In the genomic region with DNA sequence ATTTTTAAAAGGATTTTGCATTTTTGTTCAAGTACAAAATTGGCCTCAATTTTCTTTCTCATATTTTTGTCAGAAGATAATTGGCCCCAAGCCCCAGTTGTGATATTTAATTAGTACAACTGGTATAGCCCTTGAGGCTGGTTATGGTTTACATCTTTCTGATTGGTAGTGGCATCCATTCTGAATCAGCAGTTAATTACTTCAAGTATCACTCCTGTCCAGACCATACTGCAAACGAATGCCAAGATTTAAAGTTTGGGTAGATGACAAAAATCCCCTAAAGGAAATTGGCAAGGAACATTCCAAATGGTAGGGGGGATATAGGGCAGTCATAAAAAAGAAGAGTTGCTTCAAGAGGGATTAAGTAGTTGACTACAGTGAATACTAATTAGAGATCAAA, we compare ENCODE assay signal across 1 cellular context.
TF ChIP-seq lines count a peak whose summit lies in the region.

No MANE protein-coding gene starts in this region.

TF ChIP-seq in K562, 482 proteins besides CTCF, POLR2A, EP300 and RAD21:
- no peak for TF ChIP-seq HNRNPUL1 (IDR thresholded peaks at IDR 0.05; ENCODE audit: low read length)
- TF ChIP-seq ETV1 (tag; conservative IDR thresholded peaks at IDR 0.05; ENCODE audit: low read depth) = no peak
- TF ChIP-seq NONO (IDR thresholded peaks at IDR 0.05; ENCODE audit: low read depth in 2 of 2, low read length in 1 of 2) = no peak
- no peak for TF ChIP-seq NR4A1 (CRISPR knock-in tag; IDR thresholded peaks at IDR 0.05)
- TF ChIP-seq NR4A1 (tag; IDR thresholded peaks at IDR 0.05) = no peak
- no peak for TF ChIP-seq ZFX (CRISPR knock-in tag; IDR thresholded peaks at IDR 0.05)
- TF ChIP-seq NELFE (IDR thresholded peaks at IDR 0.05; ENCODE audit: insufficient read depth, insufficient read length) = no peak
- no peak for TF ChIP-seq NFYB (IDR thresholded peaks at IDR 0.05; ENCODE audit: extremely low read depth, insufficient read length)
- no peak for TF ChIP-seq MTA1 (IDR thresholded peaks at IDR 0.05; ENCODE audit: borderline replicate concordance)
- TF ChIP-seq, protein P1, sequence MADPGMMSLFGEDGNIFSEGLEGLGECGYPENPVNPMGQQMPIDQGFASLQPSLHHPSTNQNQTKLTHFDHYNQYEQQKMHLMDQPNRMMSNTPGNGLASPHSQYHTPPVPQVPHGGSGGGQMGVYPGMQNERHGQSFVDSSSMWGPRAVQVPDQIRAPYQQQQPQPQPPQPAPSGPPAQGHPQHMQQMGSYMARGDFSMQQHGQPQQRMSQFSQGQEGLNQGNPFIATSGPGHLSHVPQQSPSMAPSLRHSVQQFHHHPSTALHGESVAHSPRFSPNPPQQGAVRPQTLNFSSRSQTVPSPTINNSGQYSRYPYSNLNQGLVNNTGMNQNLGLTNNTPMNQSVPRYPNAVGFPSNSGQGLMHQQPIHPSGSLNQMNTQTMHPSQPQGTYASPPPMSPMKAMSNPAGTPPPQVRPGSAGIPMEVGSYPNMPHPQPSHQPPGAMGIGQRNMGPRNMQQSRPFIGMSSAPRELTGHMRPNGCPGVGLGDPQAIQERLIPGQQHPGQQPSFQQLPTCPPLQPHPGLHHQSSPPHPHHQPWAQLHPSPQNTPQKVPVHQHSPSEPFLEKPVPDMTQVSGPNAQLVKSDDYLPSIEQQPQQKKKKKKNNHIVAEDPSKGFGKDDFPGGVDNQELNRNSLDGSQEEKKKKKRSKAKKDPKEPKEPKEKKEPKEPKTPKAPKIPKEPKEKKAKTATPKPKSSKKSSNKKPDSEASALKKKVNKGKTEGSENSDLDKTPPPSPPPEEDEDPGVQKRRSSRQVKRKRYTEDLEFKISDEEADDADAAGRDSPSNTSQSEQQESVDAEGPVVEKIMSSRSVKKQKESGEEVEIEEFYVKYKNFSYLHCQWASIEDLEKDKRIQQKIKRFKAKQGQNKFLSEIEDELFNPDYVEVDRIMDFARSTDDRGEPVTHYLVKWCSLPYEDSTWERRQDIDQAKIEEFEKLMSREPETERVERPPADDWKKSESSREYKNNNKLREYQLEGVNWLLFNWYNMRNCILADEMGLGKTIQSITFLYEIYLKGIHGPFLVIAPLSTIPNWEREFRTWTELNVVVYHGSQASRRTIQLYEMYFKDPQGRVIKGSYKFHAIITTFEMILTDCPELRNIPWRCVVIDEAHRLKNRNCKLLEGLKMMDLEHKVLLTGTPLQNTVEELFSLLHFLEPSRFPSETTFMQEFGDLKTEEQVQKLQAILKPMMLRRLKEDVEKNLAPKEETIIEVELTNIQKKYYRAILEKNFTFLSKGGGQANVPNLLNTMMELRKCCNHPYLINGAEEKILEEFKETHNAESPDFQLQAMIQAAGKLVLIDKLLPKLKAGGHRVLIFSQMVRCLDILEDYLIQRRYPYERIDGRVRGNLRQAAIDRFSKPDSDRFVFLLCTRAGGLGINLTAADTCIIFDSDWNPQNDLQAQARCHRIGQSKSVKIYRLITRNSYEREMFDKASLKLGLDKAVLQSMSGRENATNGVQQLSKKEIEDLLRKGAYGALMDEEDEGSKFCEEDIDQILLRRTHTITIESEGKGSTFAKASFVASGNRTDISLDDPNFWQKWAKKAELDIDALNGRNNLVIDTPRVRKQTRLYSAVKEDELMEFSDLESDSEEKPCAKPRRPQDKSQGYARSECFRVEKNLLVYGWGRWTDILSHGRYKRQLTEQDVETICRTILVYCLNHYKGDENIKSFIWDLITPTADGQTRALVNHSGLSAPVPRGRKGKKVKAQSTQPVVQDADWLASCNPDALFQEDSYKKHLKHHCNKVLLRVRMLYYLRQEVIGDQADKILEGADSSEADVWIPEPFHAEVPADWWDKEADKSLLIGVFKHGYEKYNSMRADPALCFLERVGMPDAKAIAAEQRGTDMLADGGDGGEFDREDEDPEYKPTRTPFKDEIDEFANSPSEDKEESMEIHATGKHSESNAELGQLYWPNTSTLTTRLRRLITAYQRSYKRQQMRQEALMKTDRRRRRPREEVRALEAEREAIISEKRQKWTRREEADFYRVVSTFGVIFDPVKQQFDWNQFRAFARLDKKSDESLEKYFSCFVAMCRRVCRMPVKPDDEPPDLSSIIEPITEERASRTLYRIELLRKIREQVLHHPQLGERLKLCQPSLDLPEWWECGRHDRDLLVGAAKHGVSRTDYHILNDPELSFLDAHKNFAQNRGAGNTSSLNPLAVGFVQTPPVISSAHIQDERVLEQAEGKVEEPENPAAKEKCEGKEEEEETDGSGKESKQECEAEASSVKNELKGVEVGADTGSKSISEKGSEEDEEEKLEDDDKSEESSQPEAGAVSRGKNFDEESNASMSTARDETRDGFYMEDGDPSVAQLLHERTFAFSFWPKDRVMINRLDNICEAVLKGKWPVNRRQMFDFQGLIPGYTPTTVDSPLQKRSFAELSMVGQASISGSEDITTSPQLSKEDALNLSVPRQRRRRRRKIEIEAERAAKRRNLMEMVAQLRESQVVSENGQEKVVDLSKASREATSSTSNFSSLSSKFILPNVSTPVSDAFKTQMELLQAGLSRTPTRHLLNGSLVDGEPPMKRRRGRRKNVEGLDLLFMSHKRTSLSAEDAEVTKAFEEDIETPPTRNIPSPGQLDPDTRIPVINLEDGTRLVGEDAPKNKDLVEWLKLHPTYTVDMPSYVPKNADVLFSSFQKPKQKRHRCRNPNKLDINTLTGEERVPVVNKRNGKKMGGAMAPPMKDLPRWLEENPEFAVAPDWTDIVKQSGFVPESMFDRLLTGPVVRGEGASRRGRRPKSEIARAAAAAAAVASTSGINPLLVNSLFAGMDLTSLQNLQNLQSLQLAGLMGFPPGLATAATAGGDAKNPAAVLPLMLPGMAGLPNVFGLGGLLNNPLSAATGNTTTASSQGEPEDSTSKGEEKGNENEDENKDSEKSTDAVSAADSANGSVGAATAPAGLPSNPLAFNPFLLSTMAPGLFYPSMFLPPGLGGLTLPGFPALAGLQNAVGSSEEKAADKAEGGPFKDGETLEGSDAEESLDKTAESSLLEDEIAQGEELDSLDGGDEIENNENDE (IDR thresholded peaks at IDR 0.05; ENCODE audit: low read depth, low read length) = no peak
- no peak for TF ChIP-seq MNT (conservative IDR thresholded peaks at IDR 0.05)
- TF ChIP-seq PCBP2 (IDR thresholded peaks at IDR 0.05; ENCODE audit: low read depth, low read length, poor library complexity, severe bottlenecking) = no peak
- TF ChIP-seq ARHGAP35 (IDR thresholded peaks at IDR 0.05; ENCODE audit: partially characterized antibody) = no peak
- no peak for TF ChIP-seq PHF21A (IDR thresholded peaks at IDR 0.05; ENCODE audit: borderline replicate concordance, low read depth)
- no peak for TF ChIP-seq ZNF511 (CRISPR knock-in tag; IDR thresholded peaks at IDR 0.05)
- TF ChIP-seq PTRF (tag; IDR thresholded peaks at IDR 0.05) = no peak
- TF ChIP-seq NEUROD1 (IDR thresholded peaks at IDR 0.05; ENCODE audit: borderline replicate concordance, low read depth, low read length, partially characterized antibody) = no peak
